Comparison of ENCODE assay signal across 13 cellular contexts in genomic region chr5:130710596-130710995, GRCh38.
A peak's percentile ranks its signal among the peaks of the same experiment; 100 is the strongest.
DNase-seq lines count a peak whose midpoint lies in the region; FAIRE-seq and TF ChIP-seq lines count a peak whose summit lies in the region.
"Had no signal": no experiment of that assay in that cellular context is flagged by ENCODE, and none has a peak within 500 bp of the region (broad histone marks: within the 10 kb centered on the region; RNA-seq: fewer than 3 reads in every experiment).

No MANE protein-coding gene starts in this region.

- TF ChIP-seq CTCF in bronchial epithelial cell (IDR thresholded peaks at IDR 0.05; ENCODE audit: insufficient read depth, low read length, severe bottlenecking) (no peak), kidney epithelial cell (IDR thresholded peaks at IDR 0.05; ENCODE audit: insufficient read depth, low read length, poor library complexity, severe bottlenecking) (no peak)

- no peaks in the 10 kb centered on the region for H3K9me3 ChIP-seq in HUES64 (ENCODE audit: insufficient read depth, low read depth, low read length)
- no peaks in the 10 kb centered on the region for H3K9me3 ChIP-seq in effector memory CD4-positive, alpha-beta T cell (ENCODE audit: control insufficient read depth, low read length)
- H3K9me3 ChIP-seq: gastrocnemius medialis, prostate gland had no signal

- WGBS in HUES64, result 80% methylated on average over 4 of the region's 4 CpGs

- H3K36me3 ChIP-seq in HUES64 (ENCODE audit: insufficient read depth, low read length), result no peaks in the 10 kb centered on the region
- H3K36me3 ChIP-seq in bronchial epithelial cell (ENCODE audit: control insufficient read depth, insufficient read depth, low read length), result no peaks in the 10 kb centered on the region
- H3K36me3 ChIP-seq in kidney epithelial cell (ENCODE audit: control insufficient read depth, insufficient read depth, low read length), result no peaks in the 10 kb centered on the region
- no peaks in the 10 kb centered on the region for H3K36me3 ChIP-seq in effector memory CD4-positive, alpha-beta T cell (ENCODE audit: control insufficient read depth, insufficient read depth, low read length)
- H3K36me3 ChIP-seq: gastrocnemius medialis, prostate gland had no signal

- DNase-seq in bronchial epithelial cell (ENCODE audit: low read depth) (peak; percentile 81), kidney epithelial cell (ENCODE audit: low read depth) (peak; percentile 53), smooth muscle cell of the brain vasculature (ENCODE audit: low read depth, low spot score) (peak; percentile 45), H54 (ENCODE audit: insufficient read length, low spot score) (no peak), dedifferentiated amniotic fluid mesenchymal stem cell (ENCODE audit: extremely low spot score) (no peak)
- DNase-seq in effector memory CD4-positive, alpha-beta T cell, result no peak
- DNase-seq: activated CD4-positive, alpha-beta T cell treated with anti-CD3 and anti-CD28 coated beads for 4 hours; activated T-cell treated with anti-CD3 and anti-CD28 coated beads for 4 hours; C1 segment of cervical spinal cord; gastrocnemius medialis; T-helper 2 cell had no signal

- H3K27ac ChIP-seq in HUES64 (ENCODE audit: low read depth, low read length), result no peak overlapping the region; the same call in 1 of the 2 replicates
- H3K27ac ChIP-seq in effector memory CD4-positive, alpha-beta T cell (ENCODE audit: insufficient read depth, low read length, poor library complexity, severe bottlenecking), result no peak overlapping the region
- H3K27ac ChIP-seq: gastrocnemius medialis, prostate gland had no signal

- no peak for TF ChIP-seq POLR2A in H54 (IDR thresholded peaks at IDR 0.05; ENCODE audit: low read depth, low read length)

- FAIRE-seq in bronchial epithelial cell (lab: Jason Lieb, UNC), result no peak
- no peak for FAIRE-seq in H54 (lab: Jason Lieb, UNC)

- peak overlapping the region; percentile 3; the same call in 1 of the 2 replicates for H3K9ac ChIP-seq in HUES64 (ENCODE audit: low read depth, low read length)

- no peak overlapping the region for H3K4me3 ChIP-seq in HUES64 (ENCODE audit: low read length)
- no peak overlapping the region for H3K4me3 ChIP-seq in bronchial epithelial cell (ENCODE audit: low read depth, low read length)
- no peak overlapping the region for H3K4me3 ChIP-seq in kidney epithelial cell (ENCODE audit: low read depth, low read length)
- no peak overlapping the region for H3K4me3 ChIP-seq in effector memory CD4-positive, alpha-beta T cell (ENCODE audit: insufficient read depth, low read depth, low read length, poor library complexity, severe bottlenecking)
- H3K4me3 ChIP-seq: gastrocnemius medialis, prostate gland had no signal

- peaks cover 35% of the 10 kb centered on the region for H3K4me1 ChIP-seq in HUES64 (ENCODE audit: insufficient read depth, low read length)
- H3K4me1 ChIP-seq in effector memory CD4-positive, alpha-beta T cell (ENCODE audit: control insufficient read depth, insufficient read depth, low read length, poor library complexity, severe bottlenecking), result no peaks in the 10 kb centered on the region
- H3K4me1 ChIP-seq: gastrocnemius medialis, prostate gland had no signal

- H3K27me3 ChIP-seq in HUES64 (ENCODE audit: insufficient read depth, low read length) (no peaks in the 10 kb centered on the region), bronchial epithelial cell (ENCODE audit: control insufficient read depth, insufficient read depth, low read length) (no peaks in the 10 kb centered on the region), kidney epithelial cell (ENCODE audit: control insufficient read depth, insufficient read depth, low read length) (no peaks in the 10 kb centered on the region)
- H3K27me3 ChIP-seq in effector memory CD4-positive, alpha-beta T cell (replicated peaks; ENCODE audit: control insufficient read depth, insufficient read depth, low read length, poor library complexity, severe bottlenecking), result peaks cover 7% of the 10 kb centered on the region
- H3K27me3 ChIP-seq: gastrocnemius medialis had no signal

Comparison
In these comparisons a context has a peak if more than half of its experiments do, and no peak if none do; other contexts are left out.
1. DNase-seq: peak in bronchial epithelial cell (single experiment), kidney epithelial cell (single experiment) and smooth muscle cell of the brain vasculature (single experiment); none in H54 (single experiment), effector memory CD4-positive, alpha-beta T cell (0 of 3) and dedifferentiated amniotic fluid mesenchymal stem cell (single experiment).